Comparison of ENCODE assay signal across 18 cellular contexts in the genomic region with DNA sequence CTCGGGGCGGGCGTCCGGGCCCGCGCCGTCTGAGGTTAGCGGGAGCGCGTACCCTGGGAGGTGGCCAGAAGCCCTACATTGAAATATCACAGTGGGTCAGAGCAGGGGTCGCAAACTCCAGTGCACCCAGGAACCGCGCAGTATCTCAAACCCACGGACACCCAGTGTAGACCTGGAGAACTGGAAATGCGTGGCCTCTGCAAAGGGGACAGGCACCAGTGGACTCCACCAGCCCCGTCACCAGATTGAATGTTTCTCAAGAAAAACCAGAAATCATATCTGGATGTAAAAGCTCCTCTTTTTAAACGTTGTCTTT.
A peak's percentile ranks its signal among the peaks of the same experiment; 100 is the strongest.
DNase-seq lines count a peak whose midpoint lies in the region; ATAC-seq and TF ChIP-seq lines count a peak whose summit lies in the region.
"Had no signal": no experiment of that assay in that cellular context is flagged by ENCODE, and none has a peak within 500 bp of the region (broad histone marks: within the 10 kb centered on the region; RNA-seq: fewer than 3 reads in every experiment).

No MANE protein-coding gene starts in this region.

- peak overlapping the region; percentile 90 for H2BK120ac ChIP-seq in trophoblast cell (ENCODE audit: insufficient read depth, low read length, poor library complexity)

- H3K27me3 ChIP-seq in ACC112 (ENCODE audit: insufficient read depth, low read length) (peaks cover 18% of the 10 kb centered on the region), NT2/D1 (ENCODE audit: insufficient read depth, insufficient read length) (peaks cover 3% of the 10 kb centered on the region), fibroblast of lung (ENCODE audit: control insufficient read depth, insufficient read depth, low read length) (no peaks in the 10 kb centered on the region), trophoblast cell (ENCODE audit: insufficient read depth, low read length) (no peaks in the 10 kb centered on the region)
- H3K27me3 ChIP-seq: cardiac muscle cell, upper lobe of left lung had no signal

- no peak overlapping the region for H4K12ac ChIP-seq in trophoblast cell (ENCODE audit: low read depth, low read length)

- H3K4me2 ChIP-seq in fibroblast of lung (ENCODE audit: extremely low read depth, insufficient read depth, low read length) (no peak overlapping the region), trophoblast cell (ENCODE audit: low read length) (peak overlapping the region; percentile 50)

- H2BK12ac ChIP-seq in trophoblast cell (ENCODE audit: low read length): peak overlapping the region; percentile 77

- H3K9me3 ChIP-seq in NT2/D1 (ENCODE audit: insufficient read depth, low read length) (no peaks in the 10 kb centered on the region), fibroblast of lung (ENCODE audit: control insufficient read depth, insufficient read depth, low read depth, low read length) (no peaks in the 10 kb centered on the region), trophoblast cell (ENCODE audit: insufficient read depth, low read depth, low read length) (no peaks in the 10 kb centered on the region)
- H3K9me3 ChIP-seq: upper lobe of left lung had no signal

- no peak overlapping the region for H2AK5ac ChIP-seq in trophoblast cell (ENCODE audit: low read length)

- no peak overlapping the region for H3K27ac ChIP-seq in ACC112 (ENCODE audit: low read depth, low read length)
- H3K27ac ChIP-seq in fibroblast of lung (ENCODE audit: insufficient read depth, low read length): peak overlapping the region; percentile 26
- no peak overlapping the region for H3K27ac ChIP-seq in trophoblast cell (ENCODE audit: low read depth, low read length)
- H3K27ac ChIP-seq: cardiac muscle cell, upper lobe of left lung had no signal

- no peaks in the 10 kb centered on the region for H3K4me1 ChIP-seq in ACC112 (ENCODE audit: control insufficient read depth, insufficient read depth, low read length, unreplicated experiment)
- no peaks in the 10 kb centered on the region for H3K4me1 ChIP-seq in NT2/D1 (ENCODE audit: insufficient read depth, insufficient read length)
- no peaks in the 10 kb centered on the region for H3K4me1 ChIP-seq in fibroblast of lung (ENCODE audit: control insufficient read depth, extremely low read depth, insufficient read depth, low read length)
- H3K4me1 ChIP-seq in trophoblast cell (ENCODE audit: control insufficient read depth in 1 of 2, insufficient read depth in 2 of 2, low read length in 2 of 2): peaks cover 9% of the 10 kb centered on the region in 2 experiments

- H3K4ac ChIP-seq in trophoblast cell (ENCODE audit: low read depth, low read length): peak overlapping the region; percentile 14

- no peak for ATAC-seq in HG02885 (IDR thresholded peaks at IDR 0.05; ENCODE audit: poor library complexity, unreplicated experiment)
- ATAC-seq: activated naive CD4-positive, alpha-beta T cell treated with anti-CD3 and anti-CD28 coated beads, Interleukin-2, amount 50 U/mL, for 72 hours; effector memory CD8-positive, alpha-beta T cell had no signal

- peak overlapping the region; percentile 61 for H3K9ac ChIP-seq in NT2/D1 (ENCODE audit: insufficient read length, low read depth)
- no peak overlapping the region for H3K9ac ChIP-seq in fibroblast of lung (ENCODE audit: insufficient read depth, low read length)
- H3K9ac ChIP-seq in trophoblast cell (ENCODE audit: low read length): no peak overlapping the region

- H2BK5ac ChIP-seq in trophoblast cell (ENCODE audit: low read depth, low read length, poor library complexity): no peak overlapping the region

- no peaks in the 10 kb centered on the region for H4K20me1 ChIP-seq in fibroblast of lung (ENCODE audit: control insufficient read depth, extremely low read depth, insufficient read depth, low read length)

- peak overlapping the region; percentile 61 for H4K91ac ChIP-seq in trophoblast cell (ENCODE audit: low read depth, low read length)

- H3K79me2 ChIP-seq in ACC112 (ENCODE audit: control insufficient read depth, insufficient read depth, low read length, unreplicated experiment) (no peaks in the 10 kb centered on the region), fibroblast of lung (ENCODE audit: control insufficient read depth, insufficient read depth, low read length) (no peaks in the 10 kb centered on the region), trophoblast cell (ENCODE audit: control insufficient read depth, insufficient read depth, low read length, poor library complexity) (no peaks in the 10 kb centered on the region)

- no peaks in the 10 kb centered on the region for H3K36me3 ChIP-seq in ACC112 (ENCODE audit: insufficient read depth, low read length)
- H3K36me3 ChIP-seq in NT2/D1 (ENCODE audit: insufficient read depth, insufficient read length, low read length): no peaks in the 10 kb centered on the region
- no peaks in the 10 kb centered on the region for H3K36me3 ChIP-seq in fibroblast of lung (ENCODE audit: control insufficient read depth, insufficient read depth, low read length)
- no peaks in the 10 kb centered on the region for H3K36me3 ChIP-seq in trophoblast cell (ENCODE audit: control insufficient read depth in 1 of 2, insufficient read depth in 2 of 2, low read length in 2 of 2)
- H3K36me3 ChIP-seq: cardiac muscle cell, upper lobe of left lung had no signal

- H2AFZ ChIP-seq in ACC112 (ENCODE audit: low read length, unreplicated experiment) (peak overlapping the region; percentile 3), fibroblast of lung (ENCODE audit: low read length) (no peak overlapping the region), trophoblast cell (ENCODE audit: insufficient read depth, low read length, poor library complexity) (peak overlapping the region; percentile 8)

- DNase-seq in NT2/D1 (ENCODE audit: low read depth, low spot score) (no peak), fibroblast of lung (ENCODE audit: low read depth in 2 of 2) (no peak), trophoblast cell (no peak), 8988T (no peak), islet precursor cell (no peak), KBM-7 (no peak)
- DNase-seq: activated T-cell treated with anti-CD3 and anti-CD28 coated beads, Interleukin-2, amount 50 U/mL, for 1 hour; CD4-positive, alpha-beta memory T cell; DMS79 treated with DMSO at 0.1 percent for 48 hours; effector memory CD8-positive, alpha-beta T cell; NCI-H187; NCI-H446 treated with DMSO at 0.1 percent for 48 hours; T-helper 1 cell had no signal

- in situ Hi-C loops in KBM-7 (cut with MboI; ENCODE audit: low pct_unique_long_range_greater_than_20kb, low sequenced_read_pairs): no loop called here

- no peak for TF ChIP-seq CTCF in fibroblast of lung (conservative IDR thresholded peaks at IDR 0.05 in 1 of 2, IDR thresholded peaks at IDR 0.05 in 1 of 2; ENCODE audit: low read depth in 1 of 2, low read length in 2 of 2)

- H3K4me3 ChIP-seq in ACC112 (ENCODE audit: low read depth, low read length) (no peak overlapping the region), NT2/D1 (ENCODE audit: insufficient read length, low read depth) (peak overlapping the region; percentile 27), fibroblast of lung (replicated peaks in 1 of 4; ENCODE audit: control extremely low read depth in 1 of 4, insufficient read depth in 1 of 4, low read depth in 3 of 4, low read length in 4 of 4) (peak overlapping the region in 1 of 4 experiments; percentile 9), trophoblast cell (ENCODE audit: low read depth, low read length) (no peak overlapping the region)
- H3K4me3 ChIP-seq: cardiac muscle cell, upper lobe of left lung had no signal

- H3K79me1 ChIP-seq in trophoblast cell (ENCODE audit: low read length): peaks cover 8% of the 10 kb centered on the region

- H3K14ac ChIP-seq in trophoblast cell (ENCODE audit: low read length): peak overlapping the region; percentile 89

- no CpG with 5 or more reads among the region's 17 CpGs for WGBS in trophoblast cell (ENCODE audit: extremely low coverage, insufficient coverage, insufficient read length)

- H3K23ac ChIP-seq in trophoblast cell (ENCODE audit: low read length): no peak overlapping the region

- peak overlapping the region; percentile 81 for H3K18ac ChIP-seq in trophoblast cell (ENCODE audit: low read length)

- H4K8ac ChIP-seq in trophoblast cell (ENCODE audit: low read depth, low read length): peak overlapping the region; percentile 78
